1 cellular context compared by ENCODE assay signal in the genomic region with DNA sequence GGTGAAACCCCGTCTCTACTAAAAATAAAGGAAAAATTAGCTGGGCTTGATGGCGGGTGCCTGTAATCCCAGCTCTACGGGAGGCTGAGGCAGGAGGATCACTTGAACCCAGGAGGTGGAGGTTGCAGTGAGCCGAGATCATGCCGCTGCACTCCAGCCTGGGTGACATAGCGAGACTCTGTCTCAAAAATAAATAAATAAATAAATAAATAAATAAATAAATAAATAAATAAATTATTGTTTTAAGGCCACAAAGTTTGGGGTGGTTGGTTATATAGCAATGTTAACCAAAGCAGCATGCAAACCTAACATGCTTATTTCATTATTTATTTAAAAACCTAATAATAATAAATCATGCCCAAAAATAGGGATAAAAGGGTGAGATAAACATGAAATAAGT. TPM values are rescaled to one million over a fixed set of nuclear protein-coding genes. Genes with fewer than 3 reads are reported as not detected.
"Had no signal": no experiment of that assay in that cellular context is flagged by ENCODE, and none has a peak within 500 bp of the region (broad histone marks: within the 10 kb centered on the region; RNA-seq: fewer than 3 reads in every experiment).

No MANE protein-coding gene starts in this region.

RNA-seq across cellular contexts. Expression of gene BCAT1, which starts 38.7 kb away (rescaled TPM):
- polyA plus RNA-seq: naive thymus-derived CD8-positive, alpha-beta T cell had no signal
